2 cellular contexts compared by ENCODE assay signal in the genomic region with DNA sequence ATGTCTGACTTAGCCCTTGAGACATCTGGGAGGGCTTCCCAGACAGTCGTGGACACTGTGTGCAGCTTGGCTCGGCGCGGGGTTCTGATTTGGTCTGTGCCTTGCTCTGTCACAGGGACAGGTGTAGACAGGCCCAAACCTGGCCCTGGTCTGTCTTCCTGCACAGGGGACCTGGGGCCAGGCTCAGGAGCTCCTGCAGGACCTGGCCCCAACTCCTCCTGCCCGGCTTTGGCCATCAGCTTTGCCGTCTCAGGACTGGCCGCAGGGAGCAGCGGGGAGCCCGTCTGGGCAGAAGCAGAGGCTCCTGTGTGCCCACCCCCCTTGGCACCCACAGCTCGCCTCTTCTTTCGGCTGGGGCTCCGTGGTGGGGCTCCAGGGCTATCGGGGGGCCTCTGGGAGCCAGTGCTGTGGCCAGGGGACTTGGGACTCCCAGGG.
TF ChIP-seq lines count a peak whose summit lies in the region.

No MANE protein-coding gene starts in this region.

TF ChIP-seq in IMR-90, 13 proteins besides CTCF, POLR2A, EP300 and RAD21:
- TF ChIP-seq CHD1 (IDR thresholded peaks at IDR 0.05; ENCODE audit: low read depth, low read length): no peak
- TF ChIP-seq RFX5 (IDR thresholded peaks at IDR 0.05; ENCODE audit: low read depth, low read length): no peak
- TF ChIP-seq CEBPB (IDR thresholded peaks at IDR 0.05; ENCODE audit: low read depth, low read length): no peak
- no peak for TF ChIP-seq MAFK (IDR thresholded peaks at IDR 0.05; ENCODE audit: low read depth, low read length)
- TF ChIP-seq MXI1 (IDR thresholded peaks at IDR 0.05; ENCODE audit: borderline replicate concordance, low read depth, low read length): no peak
- TF ChIP-seq RCOR1 (IDR thresholded peaks at IDR 0.05; ENCODE audit: insufficient replicate concordance, low read length): no peak

TF ChIP-seq in WTC11, 78 proteins besides CTCF, POLR2A, EP300 and RAD21:
- TF ChIP-seq JAZF1 (CRISPR knock-in tag; IDR thresholded peaks at IDR 0.05): no peak
- TF ChIP-seq, protein P1, sequence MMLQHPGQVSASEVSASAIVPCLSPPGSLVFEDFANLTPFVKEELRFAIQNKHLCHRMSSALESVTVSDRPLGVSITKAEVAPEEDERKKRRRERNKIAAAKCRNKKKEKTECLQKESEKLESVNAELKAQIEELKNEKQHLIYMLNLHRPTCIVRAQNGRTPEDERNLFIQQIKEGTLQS (CRISPR knock-in tag; conservative IDR thresholded peaks at IDR 0.05): no peak
- TF ChIP-seq, protein P2, sequence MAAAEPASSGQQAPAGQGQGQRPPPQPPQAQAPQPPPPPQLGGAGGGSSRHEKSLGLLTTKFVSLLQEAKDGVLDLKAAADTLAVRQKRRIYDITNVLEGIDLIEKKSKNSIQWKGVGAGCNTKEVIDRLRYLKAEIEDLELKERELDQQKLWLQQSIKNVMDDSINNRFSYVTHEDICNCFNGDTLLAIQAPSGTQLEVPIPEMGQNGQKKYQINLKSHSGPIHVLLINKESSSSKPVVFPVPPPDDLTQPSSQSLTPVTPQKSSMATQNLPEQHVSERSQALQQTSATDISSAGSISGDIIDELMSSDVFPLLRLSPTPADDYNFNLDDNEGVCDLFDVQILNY (CRISPR knock-in tag; IDR thresholded peaks at IDR 0.05): no peak
- no peak for TF ChIP-seq FOXJ3 (CRISPR knock-in tag; IDR thresholded peaks at IDR 0.05; ENCODE audit: borderline replicate concordance)
- TF ChIP-seq FOXK1 (CRISPR knock-in tag; IDR thresholded peaks at IDR 0.05): no peak
- TF ChIP-seq IRF2 (CRISPR knock-in tag; IDR thresholded peaks at IDR 0.05; ENCODE audit: borderline replicate concordance, low read depth): no peak
- no peak for TF ChIP-seq ZMAT4 (CRISPR knock-in tag; IDR thresholded peaks at IDR 0.05)
- TF ChIP-seq, protein P3, sequence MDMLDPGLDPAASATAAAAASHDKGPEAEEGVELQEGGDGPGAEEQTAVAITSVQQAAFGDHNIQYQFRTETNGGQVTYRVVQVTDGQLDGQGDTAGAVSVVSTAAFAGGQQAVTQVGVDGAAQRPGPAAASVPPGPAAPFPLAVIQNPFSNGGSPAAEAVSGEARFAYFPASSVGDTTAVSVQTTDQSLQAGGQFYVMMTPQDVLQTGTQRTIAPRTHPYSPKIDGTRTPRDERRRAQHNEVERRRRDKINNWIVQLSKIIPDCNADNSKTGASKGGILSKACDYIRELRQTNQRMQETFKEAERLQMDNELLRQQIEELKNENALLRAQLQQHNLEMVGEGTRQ (CRISPR knock-in tag; IDR thresholded peaks at IDR 0.05): no peak
- no peak for TF ChIP-seq SMAD4 (CRISPR knock-in tag; IDR thresholded peaks at IDR 0.05)
- TF ChIP-seq FOXP1 (CRISPR knock-in tag; IDR thresholded peaks at IDR 0.05; ENCODE audit: borderline replicate concordance): no peak
- TF ChIP-seq NR3C1 (CRISPR knock-in tag; conservative IDR thresholded peaks at IDR 0.05; ENCODE audit: low read depth): no peak
- TF ChIP-seq ZNF121 (CRISPR knock-in tag; IDR thresholded peaks at IDR 0.05): no peak
- no peak for TF ChIP-seq ZNF396 (CRISPR knock-in tag; IDR thresholded peaks at IDR 0.05; ENCODE audit: borderline replicate concordance)
- no peak for TF ChIP-seq NFE2L1 (CRISPR knock-in tag; IDR thresholded peaks at IDR 0.05)
- TF ChIP-seq NFYB (CRISPR knock-in tag; conservative IDR thresholded peaks at IDR 0.05; ENCODE audit: low read depth): no peak
TF ChIP-seq in WTC11: peak in this region for 0.
